In the genomic region with DNA sequence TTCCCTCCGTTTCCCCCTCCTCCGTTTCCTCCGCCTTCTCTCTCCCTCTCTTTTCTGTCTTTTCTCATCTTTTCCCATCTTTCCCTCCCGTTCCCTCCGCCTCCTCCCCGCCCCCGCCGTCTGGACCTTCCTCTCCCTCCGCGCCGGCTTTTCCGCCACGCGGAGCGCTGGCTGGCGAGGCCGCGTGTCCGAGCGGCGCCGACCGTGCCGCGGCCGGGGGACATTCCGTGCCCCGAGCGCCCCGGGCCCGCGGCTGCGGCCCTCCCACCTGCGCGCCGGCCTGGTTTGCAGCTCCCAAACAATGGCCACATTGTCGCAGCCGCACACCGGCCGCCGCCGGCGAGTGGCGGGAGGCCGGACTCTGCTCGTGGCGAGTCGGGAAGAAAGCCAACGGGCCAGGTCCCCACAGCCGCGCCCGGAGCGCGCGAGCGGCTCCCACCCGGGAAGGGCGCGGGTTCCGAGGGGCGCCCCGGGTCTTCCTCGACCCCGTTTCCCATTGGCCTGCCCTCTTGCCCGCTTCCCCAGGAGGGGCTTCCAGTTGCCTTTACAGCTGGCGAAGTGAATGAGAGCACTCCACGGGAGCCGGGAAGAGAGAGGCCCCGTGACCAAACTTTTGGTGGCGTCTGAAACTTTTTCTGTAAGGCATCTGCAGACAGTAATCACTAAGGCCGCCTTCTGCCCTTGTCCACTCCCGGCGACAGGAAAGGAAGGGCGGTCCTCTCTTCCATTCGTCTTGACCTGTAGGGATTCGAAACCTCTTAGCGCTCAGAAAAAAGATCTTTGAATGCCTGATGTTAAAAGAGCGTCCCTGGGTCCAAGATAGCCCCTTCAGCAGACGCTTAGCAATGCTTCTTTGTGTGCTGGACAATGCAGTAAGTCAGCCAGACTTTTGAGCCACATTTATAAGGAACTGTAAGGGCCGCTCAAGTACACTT, we compare ENCODE assay signal across 1 cellular context.
TF ChIP-seq lines count a peak whose summit lies in the region.

No MANE protein-coding gene starts in this region.

TF ChIP-seq in SK-N-SH treated with all-trans-retinoic acid at 6 μM for 48 hours, 23 proteins besides CTCF, POLR2A, EP300 and RAD21 (continued from another document):
- TF ChIP-seq ZC3H10 (CRISPR knock-in tag; IDR thresholded peaks at IDR 0.05) (no peak), ZFP3 (CRISPR knock-in tag; IDR thresholded peaks at IDR 0.05) (no peak), ISL1 (CRISPR knock-in tag; IDR thresholded peaks at IDR 0.05) (no peak), ZNF565 (CRISPR knock-in tag; conservative IDR thresholded peaks at IDR 0.05; ENCODE audit: low read depth) (no peak)
TF ChIP-seq in SK-N-SH treated with all-trans-retinoic acid at 6 μM for 48 hours: peak in this region for 0.
